In genomic region chr6:75458895-75459294, GRCh38 we compare ENCODE assay signal across 16 cellular contexts. TPM values are rescaled to one million over a fixed set of nuclear protein-coding genes. Genes with fewer than 3 reads are reported as not detected.
A peak's percentile ranks its signal among the peaks of the same experiment; 100 is the strongest.
DNase-seq lines count a peak whose midpoint lies in the region; TF ChIP-seq lines count a peak whose summit lies in the region.
"Had no signal": no experiment of that assay in that cellular context is flagged by ENCODE, and none has a peak within 500 bp of the region (broad histone marks: within the 10 kb centered on the region; RNA-seq: fewer than 3 reads in every experiment).

No MANE protein-coding gene starts in this region.

- H3K27ac ChIP-seq in hepatocyte, result peak overlapping the region; percentile 31
- peak overlapping the region; percentile 56 for H3K27ac ChIP-seq in suprapubic skin
- H3K27ac ChIP-seq: HL-60 had no signal

- no peaks in the 10 kb centered on the region for H3K9me2 ChIP-seq in hepatocyte (replicated peaks; ENCODE audit: insufficient read depth)

- DNase-seq in HFFc6, result peak; percentile 66
- DNase-seq in epidermal melanocyte (ENCODE audit: insufficient read length, low spot score), result peak; percentile 44
- peak; percentile 16 for DNase-seq in hepatocyte (ENCODE audit: low spot score)
- no peak for DNase-seq in suprapubic skin (ENCODE audit: low spot score in 2 of 2)
- DNase-seq in NCI-H2196 (lab: John Stamatoyannopoulos, UW; ENCODE audit: unreplicated experiment), result no peak
- no peak for DNase-seq in NCI-H82 treated with DMSO at 0.1 percent for 48 hours (lab: John Stamatoyannopoulos, UW; ENCODE audit: unreplicated experiment)
- DNase-seq in activated CD4-positive, alpha-beta T cell treated with anti-CD3 and anti-CD28 coated beads for 48 hours, result no peak
- no peak for DNase-seq in stimulated activated CD4-positive, alpha-beta T cell treated with anti-CD3 and anti-CD28 coated beads, Interleukin-2, amount 100 ng/mL, for 24 hours
- DNase-seq: activated naive CD4-positive, alpha-beta T cell treated with anti-CD3 and anti-CD28 coated beads for 36 hours; CD4-positive, CD25-positive, alpha-beta regulatory T cell; immature natural killer cell; mucosa of descending colon; stimulated activated CD4-positive, alpha-beta T cell treated with anti-CD3 and anti-CD28 coated beads, Interleukin-4, amount 100 ng/mL, for 24 hours had no signal

- H3K4me3 Mint-ChIP-seq in HFFc6, result no peak overlapping the region; the same call in 1 of the 2 replicates
- H3K4me3 Mint-ChIP-seq: activated naive CD4-positive, alpha-beta T cell treated with anti-CD3 and anti-CD28 coated beads for 36 hours; CD4-positive, CD25-positive, alpha-beta regulatory T cell; immature natural killer cell; stimulated activated memory B cell treated with anti-CD40 and anti-IgM and Interleukin-4, amounts not matched to agents 10 μg/mL and 1 μg/mL and 100 μg/mL, for 72 hours; WTC11 had no signal

- H3K36me3 ChIP-seq in hepatocyte (replicated peaks; ENCODE audit: insufficient read depth, low read depth), result no peaks in the 10 kb centered on the region
- no peaks in the 10 kb centered on the region for H3K36me3 ChIP-seq in suprapubic skin

- H2AFZ ChIP-seq in hepatocyte, result no peak overlapping the region

- 60% methylated on average over 4 of the region's 4 CpGs for WGBS in hepatocyte (ENCODE audit: low lambda C conversion rate, missing lambda C conversion rate)
- 34% methylated on average over 4 of the region's 4 CpGs for WGBS in suprapubic skin

- H3K27me3 Mint-ChIP-seq in HFFc6 (ENCODE audit: insufficient read depth), result no peaks in the 10 kb centered on the region; the same call in 1 of the 2 replicates
- H3K27me3 Mint-ChIP-seq: stimulated activated memory B cell treated with anti-CD40 and anti-IgM and Interleukin-4, amounts not matched to agents 10 μg/mL and 1 μg/mL and 100 μg/mL, for 72 hours had no signal

- TF ChIP-seq EP300 in suprapubic skin (IDR thresholded peaks at IDR 0.05), result no peak

- no peaks in the 10 kb centered on the region for H4K20me1 ChIP-seq in hepatocyte (ENCODE audit: insufficient read depth, poor library complexity, severe bottlenecking)

- H3K4me1 ChIP-seq in hepatocyte (ENCODE audit: insufficient read depth) (peaks cover 5% of the 10 kb centered on the region), suprapubic skin (peaks cover 26% of the 10 kb centered on the region)

- peaks cover 28% of the 10 kb centered on the region for H3K4me1 Mint-ChIP-seq in HFFc6 (ENCODE audit: low read depth)
- H3K4me1 Mint-ChIP-seq: CD4-positive, CD25-positive, alpha-beta regulatory T cell; immature natural killer cell; stimulated activated memory B cell treated with anti-CD40 and anti-IgM and Interleukin-4, amounts not matched to agents 10 μg/mL and 1 μg/mL and 100 μg/mL, for 72 hours; WTC11 had no signal

- H3K9me3 ChIP-seq in hepatocyte (ENCODE audit: low read depth) (no peaks in the 10 kb centered on the region), suprapubic skin (no peaks in the 10 kb centered on the region)
- H3K9me3 ChIP-seq: mucosa of descending colon had no signal

- H3K9me3 Mint-ChIP-seq in HFFc6, result no peaks in the 10 kb centered on the region
- H3K9me3 Mint-ChIP-seq: activated naive CD4-positive, alpha-beta T cell treated with anti-CD3 and anti-CD28 coated beads for 36 hours; stimulated activated memory B cell treated with anti-CD40 and anti-IgM and Interleukin-4, amounts not matched to agents 10 μg/mL and 1 μg/mL and 100 μg/mL, for 72 hours; WTC11 had no signal

- no peaks in the 10 kb centered on the region for H3K36me3 Mint-ChIP-seq in HFFc6 (ENCODE audit: low read depth)
- H3K36me3 Mint-ChIP-seq: CD4-positive, CD25-positive, alpha-beta regulatory T cell; immature natural killer cell; stimulated activated memory B cell treated with anti-CD40 and anti-IgM and Interleukin-4, amounts not matched to agents 10 μg/mL and 1 μg/mL and 100 μg/mL, for 72 hours; WTC11 had no signal

- peaks cover 2% of the 10 kb centered on the region for H3K79me2 ChIP-seq in hepatocyte

- H3K27ac Mint-ChIP-seq in HFFc6, result peak overlapping the region; percentile 43
- H3K27ac Mint-ChIP-seq: activated naive CD4-positive, alpha-beta T cell treated with anti-CD3 and anti-CD28 coated beads for 36 hours; CD4-positive, CD25-positive, alpha-beta regulatory T cell; immature natural killer cell; stimulated activated memory B cell treated with anti-CD40 and anti-IgM and Interleukin-4, amounts not matched to agents 10 μg/mL and 1 μg/mL and 100 μg/mL, for 72 hours; WTC11 had no signal

- TF ChIP-seq POLR2A in suprapubic skin (IDR thresholded peaks at IDR 0.05), result no peak

- no peak for TF ChIP-seq CTCF in HFFc6 (IDR thresholded peaks at IDR 0.05)
- TF ChIP-seq CTCF in hepatocyte (IDR thresholded peaks at IDR 0.05; ENCODE audit: poor library complexity), result no peak
- TF ChIP-seq CTCF in suprapubic skin (IDR thresholded peaks at IDR 0.05), result no peak

- H3K27me3 ChIP-seq in hepatocyte, result no peaks in the 10 kb centered on the region
- H3K27me3 ChIP-seq in suprapubic skin, result no peaks in the 10 kb centered on the region

- H3K4me2 ChIP-seq in hepatocyte, result no peak overlapping the region

- H3K4me3 ChIP-seq in hepatocyte, result no peak overlapping the region
- no peak overlapping the region for H3K4me3 ChIP-seq in suprapubic skin
- H3K4me3 ChIP-seq: mucosa of descending colon had no signal

RNA-seq across cellular contexts. Expression of gene FILIP1, which starts 34.7 kb away (rescaled TPM):
- total RNA-seq in HFFc6 (2021; fragmentation: NEBNext Ultra II Directional; extraction: Animal tissue kit (Norgen Biotek cat#: 25700)), result under 1 TPM; 0.09 to 0.24 (median 0.12) TPM
- total RNA-seq in hepatocyte, result 6.0 and 7.3 TPM in 2 replicates
- 4.1 and 5.7 TPM in 2 replicates for polyA plus RNA-seq in hepatocyte
- 1 to 10 TPM in 1 of 4 donors, under 1 TPM in 3; 0.08 to 2.3 (median 0.25) TPM for total RNA-seq in suprapubic skin
- total RNA-seq: activated naive CD4-positive, alpha-beta T cell treated with anti-CD3 and anti-CD28 coated beads for 36 hours; CD4-positive, CD25-positive, alpha-beta regulatory T cell had no signal
- polyA plus RNA-seq: immature natural killer cell had no signal

Comparison
In these comparisons a context has a peak if more than half of its experiments do, and no peak if none do; other contexts are left out.
1. DNase-seq: peak in HFFc6 (single experiment), epidermal melanocyte (single experiment) and hepatocyte (single experiment); none in suprapubic skin (0 of 2), NCI-H2196 (single experiment), NCI-H82 treated with DMSO at 0.1 percent for 48 hours (single experiment), activated CD4-positive, alpha-beta T cell treated with anti-CD3 and anti-CD28 coated beads for 48 hours (single experiment) and stimulated activated CD4-positive, alpha-beta T cell treated with anti-CD3 and anti-CD28 coated beads, Interleukin-2, amount 100 ng/mL, for 24 hours (0 of 2).